Comparison of ENCODE assay signal across 1 cellular context in genomic region chr20:50111120-50111828, GRCh38.
TF ChIP-seq lines count a peak whose summit lies in the region.

No MANE protein-coding gene starts in this region.

TF ChIP-seq in GM12878, 131 proteins besides CTCF, POLR2A, EP300 and RAD21:
- TF ChIP-seq MTA3 (IDR thresholded peaks at IDR 0.05; ENCODE audit: borderline replicate concordance, low read length) (no peak), STAT1 (conservative IDR thresholded peaks at IDR 0.05) (no peak), ETV6 (conservative IDR thresholded peaks at IDR 0.05 in 1 of 2, IDR thresholded peaks at IDR 0.05 in 1 of 2; ENCODE audit: borderline replicate concordance in 1 of 2, low read depth in 1 of 2) (no peak), IKZF2 (IDR thresholded peaks at IDR 0.05) (0 out of 4 replicates have a peak, but pooled peaks of 1 of the 2 experiments have one; percentile 12), WRNIP1 (IDR thresholded peaks at IDR 0.05; ENCODE audit: borderline replicate concordance, low read depth, low read length) (no peak), IRF4 (IDR thresholded peaks at IDR 0.05; ENCODE audit: low read depth, low read length) (peak; percentile 69; the same call in 1 of the 2 replicates), CREB1 (IDR thresholded peaks at IDR 0.05; ENCODE audit: low read depth) (peak; percentile 54; the same call in 1 of the 2 replicates), FOXK2 (IDR thresholded peaks at IDR 0.05) (no peak), NFYA (IDR thresholded peaks at IDR 0.05; ENCODE audit: borderline replicate concordance, low read depth, low read length) (no peak), JUNB (IDR thresholded peaks at IDR 0.05) (peak; percentile 78), SREBF1 (IDR thresholded peaks at IDR 0.05; ENCODE audit: low read length) (no peak), BCL11A (IDR thresholded peaks at IDR 0.05; ENCODE audit: low read depth, low read length) (peak; percentile 8; the same call in 1 of the 2 replicates), PAX5 (IDR thresholded peaks at IDR 0.05; ENCODE audit: borderline replicate concordance, low read depth, low read length) (no peak), FOS (IDR thresholded peaks at IDR 0.05; ENCODE audit: borderline replicate concordance, extremely low read depth, insufficient read length) (no peak), ASH2L (IDR thresholded peaks at IDR 0.05; ENCODE audit: borderline replicate concordance, low read depth) (no peak), KLF5 (IDR thresholded peaks at IDR 0.05; ENCODE audit: partially characterized antibody) (no peak), NR2F1 (conservative IDR thresholded peaks at IDR 0.05) (no peak), SIX5 (IDR thresholded peaks at IDR 0.05; ENCODE audit: low read depth, low read length, severe bottlenecking) (no peak), USF1 (IDR thresholded peaks at IDR 0.05; ENCODE audit: borderline replicate concordance, extremely low read length, insufficient read depth, low read depth, low read length) (no peak), CREM (IDR thresholded peaks at IDR 0.05; ENCODE audit: low read depth) (0 out of 2 replicates have a peak, but pooled peaks have one; percentile 36), RUNX3 (IDR thresholded peaks at IDR 0.05; ENCODE audit: low read length) (no peak; the same call in 1 of the 2 replicates), CBX3 (IDR thresholded peaks at IDR 0.05; ENCODE audit: borderline replicate concordance, low read depth) (no peak), SUPT20H (IDR thresholded peaks at IDR 0.05; ENCODE audit: borderline replicate concordance, control insufficient read depth, low read depth, low read length) (no peak)
TF ChIP-seq in GM12878: peak in this region for 6.
